ENCODE assay signal across 8 cellular contexts in the genomic region with DNA sequence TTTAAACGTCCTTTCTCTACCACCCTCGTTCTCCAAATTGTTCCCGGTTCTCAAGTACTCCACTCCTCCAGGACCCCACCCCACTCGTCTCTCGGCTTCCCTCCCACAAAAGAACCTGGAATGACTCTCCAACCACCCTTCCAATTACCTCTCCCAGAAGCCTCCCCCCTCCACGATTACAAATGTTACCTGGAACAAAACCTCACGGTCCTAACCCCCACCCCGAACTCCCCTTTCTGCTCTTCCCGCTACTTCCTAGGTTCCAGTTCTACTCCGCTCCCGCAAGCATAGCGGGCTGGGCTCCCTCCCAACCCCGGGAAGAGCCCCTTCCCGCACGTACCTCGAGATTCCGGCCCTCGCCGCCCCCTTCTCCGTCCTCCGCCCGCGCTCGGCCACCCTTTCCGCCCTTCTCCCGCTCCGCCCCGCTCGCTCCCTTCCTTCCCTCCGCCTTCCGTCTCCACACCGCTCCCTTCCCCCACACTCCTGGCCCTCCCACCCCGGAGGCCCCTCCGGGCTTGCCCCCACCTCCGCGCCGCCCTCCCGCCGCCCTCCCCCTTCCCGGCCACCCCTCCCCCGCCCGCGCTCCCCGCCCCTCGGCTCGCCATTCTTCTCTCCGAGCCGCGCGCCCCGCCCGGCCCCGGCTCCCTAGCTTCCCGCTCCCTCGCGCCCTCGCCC.
DNase-seq lines count a peak whose midpoint lies in the region; ATAC-seq and TF ChIP-seq lines count a peak whose summit lies in the region.

No MANE protein-coding gene starts in this region.

- H3K4me3 ChIP-seq in muscle layer of duodenum (ENCODE audit: low read depth in 1 of 2, low read length in 2 of 2), result peak overlapping the region; percentile 92 to 98

- H3K4me1 ChIP-seq in muscle layer of duodenum (ENCODE audit: control insufficient read depth in 1 of 2, insufficient read depth in 2 of 2, low read length in 2 of 2), result peaks cover 8 to 34% of the 10 kb centered on the region in 2 donors

- no peaks in the 10 kb centered on the region for H3K27me3 ChIP-seq in muscle layer of duodenum (ENCODE audit: low read depth, low read length)

- DNase-seq in AG20443 (ENCODE audit: low spot score) (peak; percentile 95), GM19240 (ENCODE audit: insufficient read length, low spot score) (peak; percentile 80), NOMO-1 treated with DMSO at 0.1 percent for 48 hours (lab: John Stamatoyannopoulos, UW; ENCODE audit: unreplicated experiment) (peak; percentile 74), activated T-cell treated with anti-CD3 and anti-CD28 coated beads for 4 hours (peak; percentile 77), erythroblast (lab: John Stamatoyannopoulos, UW) (peak; percentile 85 to 90)
- peak; percentile 34 to 39 for DNase-seq in stimulated activated CD8-positive, alpha-beta memory T cell treated with anti-CD3 and anti-CD28 coated beads, Interleukin-7, amount 100 ng/mL, for 1 hour (ENCODE audit: low read depth in 2 of 2)

- peak; percentile 42 for ATAC-seq in HG03460 (IDR thresholded peaks at IDR 0.05; ENCODE audit: unreplicated experiment)

- H3K9me3 ChIP-seq in muscle layer of duodenum (ENCODE audit: control insufficient read depth in 1 of 2, low read length in 2 of 2), result no peaks in the 10 kb centered on the region

- no peak for TF ChIP-seq POLR2A in erythroblast (IDR thresholded peaks at IDR 0.05; ENCODE audit: low read length)

- H3K27ac ChIP-seq in muscle layer of duodenum (ENCODE audit: low read length), result peak overlapping the region; percentile 96

- H3K36me3 ChIP-seq in muscle layer of duodenum (ENCODE audit: control insufficient read depth in 1 of 2, insufficient read depth in 2 of 2, low read length in 2 of 2), result peaks cover 4% of the 10 kb centered on the region in 2 donors

Comparison
In these comparisons a context has a peak if more than half of its experiments do, and no peak if none do; other contexts are left out.
1. Peak in every context shown above with its lines: DNase-seq, ATAC-seq, H3K4me3 ChIP-seq and H3K27ac ChIP-seq.
2. DNase-seq: peak in every context shown above with its lines; median percentile 95 in AG20443; 88 in erythroblast; 80 in GM19240; 77 in activated T-cell treated with anti-CD3 and anti-CD28 coated beads for 4 hours; 74 in NOMO-1 treated with DMSO at 0.1 percent for 48 hours; 36 in stimulated activated CD8-positive, alpha-beta memory T cell treated with anti-CD3 and anti-CD28 coated beads, Interleukin-7, amount 100 ng/mL, for 1 hour.